In the genomic region with DNA sequence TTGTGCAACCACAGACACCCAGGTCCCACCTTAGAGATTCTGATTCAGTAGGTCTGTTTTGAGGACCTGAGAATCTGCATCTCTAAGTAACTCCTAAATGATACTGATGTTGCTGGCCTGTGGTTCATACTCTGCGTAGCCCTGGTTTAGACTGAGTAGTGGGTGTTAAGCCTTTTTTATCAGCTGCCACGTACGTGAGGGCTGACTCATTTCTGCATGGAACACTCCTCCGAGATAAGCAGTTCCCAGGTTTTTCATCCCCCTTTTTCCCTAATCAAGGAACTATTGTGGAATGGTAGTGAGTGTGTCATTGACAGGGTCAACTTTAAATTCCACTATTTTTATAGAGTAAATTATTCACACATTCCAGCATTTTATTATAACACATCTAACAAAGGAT, we compare ENCODE assay signal across 2 cellular contexts.
TF ChIP-seq lines count a peak whose summit lies in the region.

No MANE protein-coding gene starts in this region.

TF ChIP-seq in IMR-90, 13 proteins besides CTCF, POLR2A, EP300 and RAD21:
- TF ChIP-seq FOS (IDR thresholded peaks at IDR 0.05; ENCODE audit: low read depth, low read length) (no peak), CHD1 (IDR thresholded peaks at IDR 0.05; ENCODE audit: low read depth, low read length) (no peak), USF2 (IDR thresholded peaks at IDR 0.05; ENCODE audit: low read depth, low read length) (no peak), MXI1 (IDR thresholded peaks at IDR 0.05; ENCODE audit: borderline replicate concordance, low read depth, low read length) (no peak), SMC3 (IDR thresholded peaks at IDR 0.05; ENCODE audit: low read depth, low read length) (no peak), RFX5 (IDR thresholded peaks at IDR 0.05; ENCODE audit: low read depth, low read length) (no peak), RCOR1 (IDR thresholded peaks at IDR 0.05; ENCODE audit: insufficient replicate concordance, low read length) (no peak), CEBPB (IDR thresholded peaks at IDR 0.05; ENCODE audit: low read depth, low read length) (no peak)
- TF ChIP-seq, protein P1, sequence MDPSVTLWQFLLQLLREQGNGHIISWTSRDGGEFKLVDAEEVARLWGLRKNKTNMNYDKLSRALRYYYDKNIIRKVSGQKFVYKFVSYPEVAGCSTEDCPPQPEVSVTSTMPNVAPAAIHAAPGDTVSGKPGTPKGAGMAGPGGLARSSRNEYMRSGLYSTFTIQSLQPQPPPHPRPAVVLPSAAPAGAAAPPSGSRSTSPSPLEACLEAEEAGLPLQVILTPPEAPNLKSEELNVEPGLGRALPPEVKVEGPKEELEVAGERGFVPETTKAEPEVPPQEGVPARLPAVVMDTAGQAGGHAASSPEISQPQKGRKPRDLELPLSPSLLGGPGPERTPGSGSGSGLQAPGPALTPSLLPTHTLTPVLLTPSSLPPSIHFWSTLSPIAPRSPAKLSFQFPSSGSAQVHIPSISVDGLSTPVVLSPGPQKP (IDR thresholded peaks at IDR 0.05; ENCODE audit: borderline replicate concordance, low read depth, low read length): no peak

TF ChIP-seq in endothelial cell of umbilical vein, 7 proteins besides CTCF, POLR2A, EP300 and RAD21:
- peak; percentile 42 for TF ChIP-seq POLR2AphosphoS5 (IDR thresholded peaks at IDR 0.05; ENCODE audit: insufficient read depth, low read depth, low read length)
- TF ChIP-seq GATA2 (IDR thresholded peaks at IDR 0.05; ENCODE audit: insufficient read depth, insufficient read length, low read depth, low read length): peak; percentile 80
- peak; percentile 62 for TF ChIP-seq FOS (IDR thresholded peaks at IDR 0.05; ENCODE audit: borderline replicate concordance, insufficient read depth, low read length)
- TF ChIP-seq MAX (IDR thresholded peaks at IDR 0.05; ENCODE audit: insufficient read depth, insufficient read length): no peak
- no peak for TF ChIP-seq MYC (IDR thresholded peaks at IDR 0.05; ENCODE audit: low read depth, low read length)
- no peak for TF ChIP-seq EZH2 (IDR thresholded peaks at IDR 0.05; ENCODE audit: borderline replicate concordance, low read depth, low read length, severe bottlenecking)
- peak; percentile 34 for TF ChIP-seq JUN (IDR thresholded peaks at IDR 0.05; ENCODE audit: borderline replicate concordance, insufficient read depth, insufficient read length, low read depth)
